In the genomic region with DNA sequence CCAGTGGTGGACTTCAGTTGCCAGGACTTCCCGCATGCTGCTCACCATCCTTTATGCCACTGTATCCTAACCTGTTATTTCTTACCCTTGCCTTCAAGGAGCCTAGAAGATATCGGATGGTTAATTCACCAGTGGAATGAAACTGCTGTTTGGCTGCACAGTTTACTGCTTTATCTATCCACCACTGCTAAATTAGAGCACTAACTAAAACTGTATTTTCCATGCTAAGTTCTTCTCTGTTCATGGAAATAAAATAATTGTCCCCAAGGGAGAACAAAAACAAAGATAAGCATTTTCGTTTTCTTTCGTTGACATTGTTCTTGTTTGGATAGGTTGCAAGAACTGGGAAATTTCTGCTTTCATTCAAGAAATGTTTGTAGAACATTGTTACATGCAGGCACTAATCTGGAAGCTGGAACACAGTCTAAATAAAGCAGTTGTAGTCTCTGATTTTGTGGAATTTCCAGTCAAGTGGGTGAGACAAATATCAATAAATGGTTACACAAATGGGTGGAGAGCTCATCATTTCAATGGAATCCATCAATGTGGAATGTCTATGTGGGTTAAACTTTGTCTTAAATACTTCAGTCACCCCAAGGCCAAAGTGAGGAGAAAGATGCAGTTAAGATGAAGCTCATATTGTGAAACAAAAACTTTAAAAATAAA, we compare ENCODE assay signal across 1 cellular context.
A peak's percentile ranks its signal among the peaks of the same experiment; 100 is the strongest.
TF ChIP-seq lines count a peak whose summit lies in the region.

No MANE protein-coding gene starts in this region.

TF ChIP-seq in K562, 482 proteins besides CTCF, POLR2A, EP300 and RAD21:
- TF ChIP-seq, protein P1, sequence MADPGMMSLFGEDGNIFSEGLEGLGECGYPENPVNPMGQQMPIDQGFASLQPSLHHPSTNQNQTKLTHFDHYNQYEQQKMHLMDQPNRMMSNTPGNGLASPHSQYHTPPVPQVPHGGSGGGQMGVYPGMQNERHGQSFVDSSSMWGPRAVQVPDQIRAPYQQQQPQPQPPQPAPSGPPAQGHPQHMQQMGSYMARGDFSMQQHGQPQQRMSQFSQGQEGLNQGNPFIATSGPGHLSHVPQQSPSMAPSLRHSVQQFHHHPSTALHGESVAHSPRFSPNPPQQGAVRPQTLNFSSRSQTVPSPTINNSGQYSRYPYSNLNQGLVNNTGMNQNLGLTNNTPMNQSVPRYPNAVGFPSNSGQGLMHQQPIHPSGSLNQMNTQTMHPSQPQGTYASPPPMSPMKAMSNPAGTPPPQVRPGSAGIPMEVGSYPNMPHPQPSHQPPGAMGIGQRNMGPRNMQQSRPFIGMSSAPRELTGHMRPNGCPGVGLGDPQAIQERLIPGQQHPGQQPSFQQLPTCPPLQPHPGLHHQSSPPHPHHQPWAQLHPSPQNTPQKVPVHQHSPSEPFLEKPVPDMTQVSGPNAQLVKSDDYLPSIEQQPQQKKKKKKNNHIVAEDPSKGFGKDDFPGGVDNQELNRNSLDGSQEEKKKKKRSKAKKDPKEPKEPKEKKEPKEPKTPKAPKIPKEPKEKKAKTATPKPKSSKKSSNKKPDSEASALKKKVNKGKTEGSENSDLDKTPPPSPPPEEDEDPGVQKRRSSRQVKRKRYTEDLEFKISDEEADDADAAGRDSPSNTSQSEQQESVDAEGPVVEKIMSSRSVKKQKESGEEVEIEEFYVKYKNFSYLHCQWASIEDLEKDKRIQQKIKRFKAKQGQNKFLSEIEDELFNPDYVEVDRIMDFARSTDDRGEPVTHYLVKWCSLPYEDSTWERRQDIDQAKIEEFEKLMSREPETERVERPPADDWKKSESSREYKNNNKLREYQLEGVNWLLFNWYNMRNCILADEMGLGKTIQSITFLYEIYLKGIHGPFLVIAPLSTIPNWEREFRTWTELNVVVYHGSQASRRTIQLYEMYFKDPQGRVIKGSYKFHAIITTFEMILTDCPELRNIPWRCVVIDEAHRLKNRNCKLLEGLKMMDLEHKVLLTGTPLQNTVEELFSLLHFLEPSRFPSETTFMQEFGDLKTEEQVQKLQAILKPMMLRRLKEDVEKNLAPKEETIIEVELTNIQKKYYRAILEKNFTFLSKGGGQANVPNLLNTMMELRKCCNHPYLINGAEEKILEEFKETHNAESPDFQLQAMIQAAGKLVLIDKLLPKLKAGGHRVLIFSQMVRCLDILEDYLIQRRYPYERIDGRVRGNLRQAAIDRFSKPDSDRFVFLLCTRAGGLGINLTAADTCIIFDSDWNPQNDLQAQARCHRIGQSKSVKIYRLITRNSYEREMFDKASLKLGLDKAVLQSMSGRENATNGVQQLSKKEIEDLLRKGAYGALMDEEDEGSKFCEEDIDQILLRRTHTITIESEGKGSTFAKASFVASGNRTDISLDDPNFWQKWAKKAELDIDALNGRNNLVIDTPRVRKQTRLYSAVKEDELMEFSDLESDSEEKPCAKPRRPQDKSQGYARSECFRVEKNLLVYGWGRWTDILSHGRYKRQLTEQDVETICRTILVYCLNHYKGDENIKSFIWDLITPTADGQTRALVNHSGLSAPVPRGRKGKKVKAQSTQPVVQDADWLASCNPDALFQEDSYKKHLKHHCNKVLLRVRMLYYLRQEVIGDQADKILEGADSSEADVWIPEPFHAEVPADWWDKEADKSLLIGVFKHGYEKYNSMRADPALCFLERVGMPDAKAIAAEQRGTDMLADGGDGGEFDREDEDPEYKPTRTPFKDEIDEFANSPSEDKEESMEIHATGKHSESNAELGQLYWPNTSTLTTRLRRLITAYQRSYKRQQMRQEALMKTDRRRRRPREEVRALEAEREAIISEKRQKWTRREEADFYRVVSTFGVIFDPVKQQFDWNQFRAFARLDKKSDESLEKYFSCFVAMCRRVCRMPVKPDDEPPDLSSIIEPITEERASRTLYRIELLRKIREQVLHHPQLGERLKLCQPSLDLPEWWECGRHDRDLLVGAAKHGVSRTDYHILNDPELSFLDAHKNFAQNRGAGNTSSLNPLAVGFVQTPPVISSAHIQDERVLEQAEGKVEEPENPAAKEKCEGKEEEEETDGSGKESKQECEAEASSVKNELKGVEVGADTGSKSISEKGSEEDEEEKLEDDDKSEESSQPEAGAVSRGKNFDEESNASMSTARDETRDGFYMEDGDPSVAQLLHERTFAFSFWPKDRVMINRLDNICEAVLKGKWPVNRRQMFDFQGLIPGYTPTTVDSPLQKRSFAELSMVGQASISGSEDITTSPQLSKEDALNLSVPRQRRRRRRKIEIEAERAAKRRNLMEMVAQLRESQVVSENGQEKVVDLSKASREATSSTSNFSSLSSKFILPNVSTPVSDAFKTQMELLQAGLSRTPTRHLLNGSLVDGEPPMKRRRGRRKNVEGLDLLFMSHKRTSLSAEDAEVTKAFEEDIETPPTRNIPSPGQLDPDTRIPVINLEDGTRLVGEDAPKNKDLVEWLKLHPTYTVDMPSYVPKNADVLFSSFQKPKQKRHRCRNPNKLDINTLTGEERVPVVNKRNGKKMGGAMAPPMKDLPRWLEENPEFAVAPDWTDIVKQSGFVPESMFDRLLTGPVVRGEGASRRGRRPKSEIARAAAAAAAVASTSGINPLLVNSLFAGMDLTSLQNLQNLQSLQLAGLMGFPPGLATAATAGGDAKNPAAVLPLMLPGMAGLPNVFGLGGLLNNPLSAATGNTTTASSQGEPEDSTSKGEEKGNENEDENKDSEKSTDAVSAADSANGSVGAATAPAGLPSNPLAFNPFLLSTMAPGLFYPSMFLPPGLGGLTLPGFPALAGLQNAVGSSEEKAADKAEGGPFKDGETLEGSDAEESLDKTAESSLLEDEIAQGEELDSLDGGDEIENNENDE (IDR thresholded peaks at IDR 0.05; ENCODE audit: low read depth, low read length), result no peak
- TF ChIP-seq EWSR1 (IDR thresholded peaks at IDR 0.05; ENCODE audit: borderline replicate concordance, low read depth, partially characterized antibody), result no peak
- TF ChIP-seq PPARD (CRISPR knock-in tag; IDR thresholded peaks at IDR 0.05), result no peak
- no peak for TF ChIP-seq PHF21A (IDR thresholded peaks at IDR 0.05; ENCODE audit: borderline replicate concordance, low read depth)
- no peak for TF ChIP-seq GTF2E2 (tag; IDR thresholded peaks at IDR 0.05)
- TF ChIP-seq KDM4B (IDR thresholded peaks at IDR 0.05; ENCODE audit: borderline replicate concordance in 2 of 2, low read depth in 1 of 2), result no peak
- no peak for TF ChIP-seq TAL1 (IDR thresholded peaks at IDR 0.05)
- 0 out of 2 replicates have a peak, but pooled peaks have one; percentile 5 for TF ChIP-seq ZNF584 (CRISPR knock-in tag; IDR thresholded peaks at IDR 0.05; ENCODE audit: low read depth)
- TF ChIP-seq BMI1 (IDR thresholded peaks at IDR 0.05; ENCODE audit: low read length), result 0 out of 2 replicates have a peak, but pooled peaks have one; percentile 19
- no peak for TF ChIP-seq MYNN (IDR thresholded peaks at IDR 0.05)
- no peak for TF ChIP-seq MYNN (CRISPR knock-in tag; IDR thresholded peaks at IDR 0.05)
- TF ChIP-seq CBX8 (IDR thresholded peaks at IDR 0.05; ENCODE audit: borderline replicate concordance, extremely low read depth, low read depth, low read length, poor library complexity, severe bottlenecking), result no peak
- TF ChIP-seq STAT5A (IDR thresholded peaks at IDR 0.05; ENCODE audit: borderline replicate concordance, low read length), result no peak
